In the genomic region with DNA sequence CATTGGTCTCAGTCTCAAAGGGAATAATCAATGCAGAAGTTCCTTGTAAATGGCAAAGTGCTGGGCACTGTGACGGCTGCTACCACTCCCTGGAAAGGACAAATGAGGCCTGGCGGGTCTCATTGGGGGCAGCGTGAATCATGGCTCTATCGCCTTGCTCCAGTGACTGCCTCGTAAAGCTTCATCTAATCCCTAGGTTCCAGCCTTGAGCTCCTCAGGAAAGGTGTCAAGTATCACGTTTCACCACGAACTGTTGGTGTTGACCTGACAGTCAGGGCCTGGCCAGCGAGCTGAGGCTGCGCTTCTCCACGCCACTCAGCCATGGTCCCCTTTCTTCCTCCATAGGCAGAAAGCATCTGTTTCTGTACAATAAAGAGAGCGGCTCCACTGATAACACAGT, we compare ENCODE assay signal across 14 cellular contexts.
DNase-seq lines count a peak whose midpoint lies in the region; ATAC-seq and TF ChIP-seq lines count a peak whose summit lies in the region.
"Had no signal": no experiment of that assay in that cellular context is flagged by ENCODE, and none has a peak within 500 bp of the region (broad histone marks: within the 10 kb centered on the region; RNA-seq: fewer than 3 reads in every experiment).

No MANE protein-coding gene starts in this region.

- no peaks in the 10 kb centered on the region for H3K4me1 ChIP-seq in vagina

- DNase-seq in activated CD8-positive, alpha-beta memory T cell treated with anti-CD3 and anti-CD28 coated beads, Interleukin-2, amount 10 ng/mL, durations not matched to agents 7 days and 5 days, result peak; percentile 33
- no peak for DNase-seq in activated CD8-positive, alpha-beta memory T cell treated with anti-CD3 and anti-CD28 coated beads, Interleukin-2, amount 50 U/mL, for 48 hours
- DNase-seq in left kidney (ENCODE audit: low read depth, low spot score) (peak; percentile 83), posterior vena cava (ENCODE audit: low spot score) (peak; percentile 38), vagina (ENCODE audit: extremely low spot score in 2 of 2) (no peak), H4 (ENCODE audit: low spot score) (no peak), HK-2 (ENCODE audit: unreplicated experiment) (no peak)
- DNase-seq: CD4-positive, CD25-positive, alpha-beta regulatory T cell; DMS 273 treated with DMSO at 0.1 percent for 48 hours; GM23248; H7; KG1 had no signal

- CTCF ChIA-PET in activated CD8-positive, alpha-beta memory T cell treated with anti-CD3 and anti-CD28 coated beads, Interleukin-2, amount 10 ng/mL, durations not matched to agents 7 days and 5 days (lab: Charles Lee), result no interaction called here

- peaks cover 8% of the 10 kb centered on the region for H3K27me3 Mint-ChIP-seq in activated CD8-positive, alpha-beta memory T cell treated with anti-CD3 and anti-CD28 coated beads, Interleukin-2, amount 10 ng/mL, durations not matched to agents 7 days and 5 days
- H3K27me3 Mint-ChIP-seq: CD4-positive, CD25-positive, alpha-beta regulatory T cell had no signal

- H3K27me3 ChIP-seq in vagina, result no peaks in the 10 kb centered on the region

- intact Hi-C loops in posterior vena cava (cut with DNase I) (no loop called here), vagina (cut with DNase I) (no loop called here)

- no peaks in the 10 kb centered on the region for H3K36me3 Mint-ChIP-seq in activated CD8-positive, alpha-beta memory T cell treated with anti-CD3 and anti-CD28 coated beads, Interleukin-2, amount 10 ng/mL, durations not matched to agents 7 days and 5 days
- H3K36me3 Mint-ChIP-seq: CD4-positive, CD25-positive, alpha-beta regulatory T cell had no signal

- no peak overlapping the region for H3K27ac Mint-ChIP-seq in activated CD8-positive, alpha-beta memory T cell treated with anti-CD3 and anti-CD28 coated beads, Interleukin-2, amount 10 ng/mL, durations not matched to agents 7 days and 5 days
- H3K27ac Mint-ChIP-seq: B cell; CD4-positive, CD25-positive, alpha-beta regulatory T cell had no signal

- no peaks in the 10 kb centered on the region for H3K9me3 ChIP-seq in vagina

- no peak for TF ChIP-seq CTCF in vagina (IDR thresholded peaks at IDR 0.05)

- no peak overlapping the region for H3K27ac ChIP-seq in vagina
- H3K27ac ChIP-seq: GM23248 had no signal

- no peak overlapping the region for H3K4me3 ChIP-seq in vagina
- H3K4me3 ChIP-seq: GM23248 had no signal

- H3K4me3 Mint-ChIP-seq in activated CD8-positive, alpha-beta memory T cell treated with anti-CD3 and anti-CD28 coated beads, Interleukin-2, amount 10 ng/mL, durations not matched to agents 7 days and 5 days, result no peak overlapping the region
- H3K4me3 Mint-ChIP-seq: B cell; CD4-positive, CD25-positive, alpha-beta regulatory T cell; IgD-negative memory B cell had no signal

- no peak for TF ChIP-seq POLR2A in vagina (IDR thresholded peaks at IDR 0.05)

- peaks cover 2% of the 10 kb centered on the region for H3K9me3 Mint-ChIP-seq in activated CD8-positive, alpha-beta memory T cell treated with anti-CD3 and anti-CD28 coated beads, Interleukin-2, amount 10 ng/mL, durations not matched to agents 7 days and 5 days (ENCODE audit: low read depth)

- peaks cover 10% of the 10 kb centered on the region for H3K4me1 Mint-ChIP-seq in activated CD8-positive, alpha-beta memory T cell treated with anti-CD3 and anti-CD28 coated beads, Interleukin-2, amount 10 ng/mL, durations not matched to agents 7 days and 5 days
- H3K4me1 Mint-ChIP-seq: B cell, IgD-negative memory B cell had no signal

- H3K36me3 ChIP-seq in vagina, result no peaks in the 10 kb centered on the region

- ATAC-seq in activated CD8-positive, alpha-beta memory T cell treated with anti-CD3 and anti-CD28 coated beads, Interleukin-2, amount 10 ng/mL, durations not matched to agents 7 days and 5 days, result no peak

Comparison
In these comparisons a context has a peak if more than half of its experiments do, and no peak if none do; other contexts are left out.
1. DNase-seq: peak in activated CD8-positive, alpha-beta memory T cell treated with anti-CD3 and anti-CD28 coated beads, Interleukin-2, amount 10 ng/mL, durations not matched to agents 7 days and 5 days (single experiment), left kidney (single experiment) and posterior vena cava (single experiment); none in activated CD8-positive, alpha-beta memory T cell treated with anti-CD3 and anti-CD28 coated beads, Interleukin-2, amount 50 U/mL, for 48 hours (single experiment), vagina (0 of 2), H4 (single experiment) and HK-2 (single experiment).